Comparison of ENCODE assay signal across 1 cellular context in the genomic region with DNA sequence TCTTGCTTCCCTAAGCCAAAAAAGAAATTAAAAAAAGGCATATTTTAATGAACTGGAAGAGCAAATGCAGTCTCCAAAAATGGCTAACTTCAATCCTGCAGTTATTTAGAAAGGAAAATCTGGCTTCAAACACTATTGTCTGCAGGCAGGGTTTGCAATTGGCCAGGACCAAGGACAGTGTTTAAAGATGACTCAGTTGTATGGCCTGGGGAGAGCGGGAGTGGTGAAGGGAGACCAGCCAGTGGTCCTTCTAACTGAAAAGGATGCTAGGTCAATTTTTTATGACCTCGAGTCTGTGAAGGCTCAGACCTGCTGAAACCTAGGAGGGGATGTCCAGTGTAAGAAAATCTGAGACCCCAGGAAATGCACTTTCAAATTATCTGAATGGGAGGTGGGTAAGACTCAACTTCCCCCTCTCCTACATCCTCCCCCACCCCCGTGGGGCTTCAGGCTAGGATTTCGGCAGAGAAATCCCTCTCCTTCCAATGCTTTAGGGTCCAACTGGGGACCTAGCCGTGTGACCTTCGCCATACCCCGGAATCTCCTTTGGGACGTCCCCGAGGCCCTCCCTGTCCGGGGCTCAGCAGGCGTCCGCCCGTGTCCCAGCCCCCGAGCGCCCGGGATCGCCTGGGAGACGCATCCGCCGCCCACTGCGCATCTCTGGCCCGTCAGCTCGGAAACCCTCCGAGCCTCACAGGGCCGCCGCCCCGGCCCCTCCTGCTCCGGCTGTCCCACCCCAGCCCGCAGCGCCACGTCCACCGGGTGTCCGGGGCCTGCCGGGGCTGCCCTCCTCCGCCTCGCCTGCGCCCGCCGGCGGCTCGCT.
TF ChIP-seq lines count a peak whose summit lies in the region.

No MANE protein-coding gene starts in this region.

TF ChIP-seq in H1, 55 proteins besides CTCF, POLR2A, EP300 and RAD21:
- TF ChIP-seq JUND (IDR thresholded peaks at IDR 0.05; ENCODE audit: low read length) (peak; percentile 92), CHD2 (IDR thresholded peaks at IDR 0.05; ENCODE audit: low read length) (no peak), KDM5A (IDR thresholded peaks at IDR 0.05; ENCODE audit: low read length) (no peak), SP1 (IDR thresholded peaks at IDR 0.05; ENCODE audit: low read depth, low read length) (no peak), TCF12 (IDR thresholded peaks at IDR 0.05; ENCODE audit: low read depth, low read length) (no peak), RNF2 (IDR thresholded peaks at IDR 0.05; ENCODE audit: borderline replicate concordance, low read depth, low read length, missing control alignments, poor library complexity, severe bottlenecking) (no peak), GABPA (IDR thresholded peaks at IDR 0.05; ENCODE audit: borderline replicate concordance, insufficient read depth, low read length) (no peak), CBX8 (IDR thresholded peaks at IDR 0.05; ENCODE audit: borderline replicate concordance, low read depth, low read length) (no peak), SAP30 (IDR thresholded peaks at IDR 0.05; ENCODE audit: insufficient read depth, insufficient replicate concordance, low read length) (peak; percentile 48), RFX5 (IDR thresholded peaks at IDR 0.05; ENCODE audit: borderline replicate concordance, low read depth, low read length) (no peak), SIN3A (conservative IDR thresholded peaks at IDR 0.05 in 1 of 2, IDR thresholded peaks at IDR 0.05 in 1 of 2; ENCODE audit: low read depth in 1 of 2, low read length in 2 of 2) (peak; percentile 57 to 88; a peak in 2 of 4 replicates), SP2 (IDR thresholded peaks at IDR 0.05; ENCODE audit: low read length) (no peak), TEAD4 (IDR thresholded peaks at IDR 0.05; ENCODE audit: low read depth, low read length) (no peak), POU5F1 (IDR thresholded peaks at IDR 0.05; ENCODE audit: low read depth, low read length) (no peak), SRF (IDR thresholded peaks at IDR 0.05; ENCODE audit: low read depth, low read length) (no peak), TBP (IDR thresholded peaks at IDR 0.05; ENCODE audit: low read depth, low read length) (no peak), FOSL1 (IDR thresholded peaks at IDR 0.05; ENCODE audit: insufficient read depth, low read depth, low read length) (no peak), BRCA1 (IDR thresholded peaks at IDR 0.05; ENCODE audit: low read depth, low read length) (no peak), CBX5 (IDR thresholded peaks at IDR 0.05; ENCODE audit: low read depth, low read length) (no peak), EZH2 (IDR thresholded peaks at IDR 0.05; ENCODE audit: low read depth, low read length, severe bottlenecking) (no peak), HDAC2 (IDR thresholded peaks at IDR 0.05; ENCODE audit: borderline replicate concordance in 1 of 2, low read depth in 2 of 2, low read length in 2 of 2) (peak in 1 of 2 experiments; percentile 23; a peak in 1 of 4 replicates), KDM4A (IDR thresholded peaks at IDR 0.05; ENCODE audit: low read depth, low read length, severe bottlenecking) (peak; percentile 88), EGR1 (IDR thresholded peaks at IDR 0.05; ENCODE audit: borderline replicate concordance, low read depth, low read length) (no peak), CTBP2 (IDR thresholded peaks at IDR 0.05; ENCODE audit: borderline replicate concordance, insufficient read depth, insufficient read length, low read length) (no peak), SIRT6 (IDR thresholded peaks at IDR 0.05; ENCODE audit: low read length) (no peak), BACH1 (IDR thresholded peaks at IDR 0.05; ENCODE audit: low read length) (peak; percentile 87), NRF1 (IDR thresholded peaks at IDR 0.05; ENCODE audit: low read depth, low read length) (no peak), ASH2L (IDR thresholded peaks at IDR 0.05; ENCODE audit: low read length) (peak; percentile 18), POLR2AphosphoS5 (IDR thresholded peaks at IDR 0.05; ENCODE audit: low read depth, low read length) (no peak), KDM1A (IDR thresholded peaks at IDR 0.05; ENCODE audit: borderline replicate concordance, low read length) (0 out of 2 replicates have a peak, but pooled peaks have one; percentile 16), SUZ12 (IDR thresholded peaks at IDR 0.05; ENCODE audit: low read length) (no peak; the same call in 1 of the 2 replicates), RXRA (IDR thresholded peaks at IDR 0.05; ENCODE audit: insufficient read depth, low read depth, low read length) (no peak), BCL11A (IDR thresholded peaks at IDR 0.05; ENCODE audit: low read depth in 2 of 2, low read length in 2 of 2) (no peak), MAFK (IDR thresholded peaks at IDR 0.05; ENCODE audit: low read depth, low read length) (peak; percentile 77; the same call in 1 of the 2 replicates), TAF1 (IDR thresholded peaks at IDR 0.05; ENCODE audit: low read depth, low read length) (no peak), RBBP5 (IDR thresholded peaks at IDR 0.05; ENCODE audit: borderline replicate concordance, low read depth, low read length) (no peak)
- TF ChIP-seq, protein P1, sequence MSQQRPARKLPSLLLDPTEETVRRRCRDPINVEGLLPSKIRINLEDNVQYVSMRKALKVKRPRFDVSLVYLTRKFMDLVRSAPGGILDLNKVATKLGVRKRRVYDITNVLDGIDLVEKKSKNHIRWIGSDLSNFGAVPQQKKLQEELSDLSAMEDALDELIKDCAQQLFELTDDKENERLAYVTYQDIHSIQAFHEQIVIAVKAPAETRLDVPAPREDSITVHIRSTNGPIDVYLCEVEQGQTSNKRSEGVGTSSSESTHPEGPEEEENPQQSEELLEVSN (IDR thresholded peaks at IDR 0.05) = no peak
- TF ChIP-seq, protein P2, sequence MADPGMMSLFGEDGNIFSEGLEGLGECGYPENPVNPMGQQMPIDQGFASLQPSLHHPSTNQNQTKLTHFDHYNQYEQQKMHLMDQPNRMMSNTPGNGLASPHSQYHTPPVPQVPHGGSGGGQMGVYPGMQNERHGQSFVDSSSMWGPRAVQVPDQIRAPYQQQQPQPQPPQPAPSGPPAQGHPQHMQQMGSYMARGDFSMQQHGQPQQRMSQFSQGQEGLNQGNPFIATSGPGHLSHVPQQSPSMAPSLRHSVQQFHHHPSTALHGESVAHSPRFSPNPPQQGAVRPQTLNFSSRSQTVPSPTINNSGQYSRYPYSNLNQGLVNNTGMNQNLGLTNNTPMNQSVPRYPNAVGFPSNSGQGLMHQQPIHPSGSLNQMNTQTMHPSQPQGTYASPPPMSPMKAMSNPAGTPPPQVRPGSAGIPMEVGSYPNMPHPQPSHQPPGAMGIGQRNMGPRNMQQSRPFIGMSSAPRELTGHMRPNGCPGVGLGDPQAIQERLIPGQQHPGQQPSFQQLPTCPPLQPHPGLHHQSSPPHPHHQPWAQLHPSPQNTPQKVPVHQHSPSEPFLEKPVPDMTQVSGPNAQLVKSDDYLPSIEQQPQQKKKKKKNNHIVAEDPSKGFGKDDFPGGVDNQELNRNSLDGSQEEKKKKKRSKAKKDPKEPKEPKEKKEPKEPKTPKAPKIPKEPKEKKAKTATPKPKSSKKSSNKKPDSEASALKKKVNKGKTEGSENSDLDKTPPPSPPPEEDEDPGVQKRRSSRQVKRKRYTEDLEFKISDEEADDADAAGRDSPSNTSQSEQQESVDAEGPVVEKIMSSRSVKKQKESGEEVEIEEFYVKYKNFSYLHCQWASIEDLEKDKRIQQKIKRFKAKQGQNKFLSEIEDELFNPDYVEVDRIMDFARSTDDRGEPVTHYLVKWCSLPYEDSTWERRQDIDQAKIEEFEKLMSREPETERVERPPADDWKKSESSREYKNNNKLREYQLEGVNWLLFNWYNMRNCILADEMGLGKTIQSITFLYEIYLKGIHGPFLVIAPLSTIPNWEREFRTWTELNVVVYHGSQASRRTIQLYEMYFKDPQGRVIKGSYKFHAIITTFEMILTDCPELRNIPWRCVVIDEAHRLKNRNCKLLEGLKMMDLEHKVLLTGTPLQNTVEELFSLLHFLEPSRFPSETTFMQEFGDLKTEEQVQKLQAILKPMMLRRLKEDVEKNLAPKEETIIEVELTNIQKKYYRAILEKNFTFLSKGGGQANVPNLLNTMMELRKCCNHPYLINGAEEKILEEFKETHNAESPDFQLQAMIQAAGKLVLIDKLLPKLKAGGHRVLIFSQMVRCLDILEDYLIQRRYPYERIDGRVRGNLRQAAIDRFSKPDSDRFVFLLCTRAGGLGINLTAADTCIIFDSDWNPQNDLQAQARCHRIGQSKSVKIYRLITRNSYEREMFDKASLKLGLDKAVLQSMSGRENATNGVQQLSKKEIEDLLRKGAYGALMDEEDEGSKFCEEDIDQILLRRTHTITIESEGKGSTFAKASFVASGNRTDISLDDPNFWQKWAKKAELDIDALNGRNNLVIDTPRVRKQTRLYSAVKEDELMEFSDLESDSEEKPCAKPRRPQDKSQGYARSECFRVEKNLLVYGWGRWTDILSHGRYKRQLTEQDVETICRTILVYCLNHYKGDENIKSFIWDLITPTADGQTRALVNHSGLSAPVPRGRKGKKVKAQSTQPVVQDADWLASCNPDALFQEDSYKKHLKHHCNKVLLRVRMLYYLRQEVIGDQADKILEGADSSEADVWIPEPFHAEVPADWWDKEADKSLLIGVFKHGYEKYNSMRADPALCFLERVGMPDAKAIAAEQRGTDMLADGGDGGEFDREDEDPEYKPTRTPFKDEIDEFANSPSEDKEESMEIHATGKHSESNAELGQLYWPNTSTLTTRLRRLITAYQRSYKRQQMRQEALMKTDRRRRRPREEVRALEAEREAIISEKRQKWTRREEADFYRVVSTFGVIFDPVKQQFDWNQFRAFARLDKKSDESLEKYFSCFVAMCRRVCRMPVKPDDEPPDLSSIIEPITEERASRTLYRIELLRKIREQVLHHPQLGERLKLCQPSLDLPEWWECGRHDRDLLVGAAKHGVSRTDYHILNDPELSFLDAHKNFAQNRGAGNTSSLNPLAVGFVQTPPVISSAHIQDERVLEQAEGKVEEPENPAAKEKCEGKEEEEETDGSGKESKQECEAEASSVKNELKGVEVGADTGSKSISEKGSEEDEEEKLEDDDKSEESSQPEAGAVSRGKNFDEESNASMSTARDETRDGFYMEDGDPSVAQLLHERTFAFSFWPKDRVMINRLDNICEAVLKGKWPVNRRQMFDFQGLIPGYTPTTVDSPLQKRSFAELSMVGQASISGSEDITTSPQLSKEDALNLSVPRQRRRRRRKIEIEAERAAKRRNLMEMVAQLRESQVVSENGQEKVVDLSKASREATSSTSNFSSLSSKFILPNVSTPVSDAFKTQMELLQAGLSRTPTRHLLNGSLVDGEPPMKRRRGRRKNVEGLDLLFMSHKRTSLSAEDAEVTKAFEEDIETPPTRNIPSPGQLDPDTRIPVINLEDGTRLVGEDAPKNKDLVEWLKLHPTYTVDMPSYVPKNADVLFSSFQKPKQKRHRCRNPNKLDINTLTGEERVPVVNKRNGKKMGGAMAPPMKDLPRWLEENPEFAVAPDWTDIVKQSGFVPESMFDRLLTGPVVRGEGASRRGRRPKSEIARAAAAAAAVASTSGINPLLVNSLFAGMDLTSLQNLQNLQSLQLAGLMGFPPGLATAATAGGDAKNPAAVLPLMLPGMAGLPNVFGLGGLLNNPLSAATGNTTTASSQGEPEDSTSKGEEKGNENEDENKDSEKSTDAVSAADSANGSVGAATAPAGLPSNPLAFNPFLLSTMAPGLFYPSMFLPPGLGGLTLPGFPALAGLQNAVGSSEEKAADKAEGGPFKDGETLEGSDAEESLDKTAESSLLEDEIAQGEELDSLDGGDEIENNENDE (IDR thresholded peaks at IDR 0.05; ENCODE audit: insufficient replicate concordance, low read length) = no peak
- TF ChIP-seq, protein P3, sequence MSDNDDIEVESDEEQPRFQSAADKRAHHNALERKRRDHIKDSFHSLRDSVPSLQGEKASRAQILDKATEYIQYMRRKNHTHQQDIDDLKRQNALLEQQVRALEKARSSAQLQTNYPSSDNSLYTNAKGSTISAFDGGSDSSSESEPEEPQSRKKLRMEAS (IDR thresholded peaks at IDR 0.05) = no peak
